19 cellular contexts compared by ENCODE assay signal in the genomic region with DNA sequence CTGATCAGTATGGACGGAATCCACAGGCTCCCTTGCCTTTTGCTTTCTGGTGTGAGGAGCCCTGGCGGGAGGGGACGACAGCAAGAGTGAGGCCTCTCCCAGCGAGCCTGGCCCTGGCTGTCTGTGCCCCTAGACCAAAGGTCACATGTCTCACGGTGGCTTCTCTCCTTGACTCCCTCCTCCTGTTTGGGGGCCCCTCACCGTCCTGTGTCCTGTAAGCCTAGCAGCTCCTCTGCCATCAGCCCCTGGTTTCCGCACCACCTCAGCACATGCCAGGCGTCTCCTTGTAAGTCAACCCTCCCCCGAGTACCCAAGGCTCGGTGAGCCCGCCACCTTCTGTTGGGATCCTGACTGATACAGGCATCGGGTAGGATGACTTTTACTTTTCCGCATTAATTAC.
"Had no signal": no experiment of that assay in that cellular context is flagged by ENCODE, and none has a peak within 500 bp of the region (broad histone marks: within the 10 kb centered on the region; RNA-seq: fewer than 3 reads in every experiment).

No MANE protein-coding gene starts in this region.

- H3K4me3 Mint-ChIP-seq: natural killer cell treated with Interleukin-12 subunit alpha and Interleukin-12 subunit beta and Interleukin-15 and Interleukin-18, amount 100 ng/mL, for 72 hours had no signal

- H3K27me3 ChIP-seq: esophagus muscularis mucosa, gastroesophageal sphincter, right atrium auricular region, stomach had no signal

- H3K27ac ChIP-seq: epithelial cell of prostate, esophagus muscularis mucosa, gastroesophageal sphincter, right atrium auricular region, stomach had no signal

- H3K27me3 Mint-ChIP-seq: natural killer cell treated with Interleukin-12 subunit alpha and Interleukin-12 subunit beta and Interleukin-15 and Interleukin-18, amount 100 ng/mL, for 72 hours had no signal

- H3K9me3 ChIP-seq: esophagus muscularis mucosa, gastroesophageal sphincter, right atrium auricular region, stomach had no signal

- H3K9me3 Mint-ChIP-seq: natural killer cell treated with Interleukin-12 subunit alpha and Interleukin-12 subunit beta and Interleukin-15 and Interleukin-18, amount 100 ng/mL, for 72 hours had no signal

- H3K4me3 ChIP-seq: esophagus muscularis mucosa, gastroesophageal sphincter, lung, right atrium auricular region, stomach had no signal

- DNase-seq: effector memory CD4-positive, alpha-beta T cell; glutamatergic neuron; kidney; left cardiac atrium; left ventricle myocardium superior; mesenchymal stem cell; midbrain; small intestine; stimulated activated CD4-positive, alpha-beta T cell treated with anti-CD3 and anti-CD28 coated beads, Interleukin-12 subunit alpha, Interleukin-12 subunit beta, amount 100 ng/mL, for 4 hours; stimulated activated naive CD4-positive, alpha-beta T cell; stomach; substantia nigra; trophoblast cell had no signal

- ATAC-seq: gastroesophageal sphincter; left cardiac atrium; left ventricle myocardium superior; natural killer cell treated with Interleukin-12 subunit alpha and Interleukin-12 subunit beta and Interleukin-15 and Interleukin-18, amount 100 ng/mL, for 72 hours had no signal

- FAIRE-seq: kidney, small intestine had no signal

- H3K36me3 ChIP-seq: esophagus muscularis mucosa, gastroesophageal sphincter, right atrium auricular region, stomach had no signal

- H3K36me3 Mint-ChIP-seq: natural killer cell treated with Interleukin-12 subunit alpha and Interleukin-12 subunit beta and Interleukin-15 and Interleukin-18, amount 100 ng/mL, for 72 hours had no signal

- H3K27ac Mint-ChIP-seq: natural killer cell treated with Interleukin-12 subunit alpha and Interleukin-12 subunit beta and Interleukin-15 and Interleukin-18, amount 100 ng/mL, for 72 hours had no signal

- H3K4me1 ChIP-seq: esophagus muscularis mucosa, gastroesophageal sphincter, right atrium auricular region, stomach had no signal
